ENCODE assay signal across 30 cellular contexts in genomic region chr6:63821442-63821841, GRCh38.
"Had no signal": no experiment of that assay in that cellular context is flagged by ENCODE, and none has a peak within 500 bp of the region (broad histone marks: within the 10 kb centered on the region; RNA-seq: fewer than 3 reads in every experiment).

No MANE protein-coding gene starts in this region.

- DNase-seq: activated CD4-positive, alpha-beta T cell treated with anti-CD3 and anti-CD28 coated beads for 36 hours; activated CD4-positive, alpha-beta T cell treated with anti-CD3 and anti-CD28 coated beads, Interleukin-2, amount 50 U/mL, for 4 hours; activated CD4-positive, CD25-positive, alpha-beta regulatory T cell; activated CD8-positive, alpha-beta memory T cell treated with anti-CD3 and anti-CD28 coated beads for 24 hours; activated effector memory CD4-positive, alpha-beta T cell treated with Interleukin-2 at 50 U/mL for 16 hours; activated naive CD4-positive, alpha-beta T cell treated with Interleukin-2 at 50 U/mL for 16 hours; aorta; body of pancreas; dorsolateral prefrontal cortex; effector memory CD8-positive, alpha-beta T cell; heart right ventricle; left ventricle myocardium inferior; naive B cell; nephron progenitor cell; nucleus accumbens; pancreas; retina; sigmoid colon; stimulated activated CD4-positive, alpha-beta T cell treated with anti-CD3 and anti-CD28 coated beads, Interleukin-1b, Interleukin-23, amount 100 ng/mL, for 48 hours; stimulated activated CD4-positive, alpha-beta T cell treated with anti-CD3 and anti-CD28 coated beads, Interleukin-4, amount 100 ng/mL, for 4 hours; stimulated activated CD8-positive, alpha-beta memory T cell treated with anti-CD3 and anti-CD28 coated beads, Interleukin-4, amount 100 ng/mL, for 48 hours; stimulated activated naive CD8-positive, alpha-beta T cell treated with anti-CD3 and anti-CD28 coated beads, Interleukin-15, amount 100 ng/mL, for 72 hours; T-helper 1 cell; thyroid gland; upper lobe of left lung had no signal

- H3K4me3 ChIP-seq: body of pancreas, coronary artery, dorsolateral prefrontal cortex, heart right ventricle, left ventricle myocardium inferior, lung, pancreas, prostate gland, sigmoid colon, smooth muscle cell, thyroid gland, upper lobe of left lung had no signal

- H3K9me3 ChIP-seq: body of pancreas, pancreas, prostate gland, sigmoid colon, thyroid gland, upper lobe of left lung had no signal

- ATAC-seq: activated CD4-positive, alpha-beta T cell treated with anti-CD3 and anti-CD28 coated beads for 36 hours; body of pancreas; effector memory CD8-positive, alpha-beta T cell; heart right ventricle; pancreas; stimulated activated memory B cell treated with anti-CD40 and anti-IgM and Interleukin-4, amounts not matched to agents 10 μg/mL and 1 μg/mL and 100 μg/mL, for 72 hours; stimulated activated naive CD8-positive, alpha-beta T cell treated with anti-CD3 and anti-CD28 coated beads, Interleukin-15, amount 100 ng/mL, for 72 hours had no signal

- H3K36me3 ChIP-seq: heart right ventricle, left ventricle myocardium inferior, pancreas, prostate gland, sigmoid colon, thyroid gland, upper lobe of left lung had no signal

- H3K27me3 ChIP-seq: body of pancreas, heart right ventricle, pancreas, sigmoid colon, thyroid gland, upper lobe of left lung had no signal

- H3K4me2 ChIP-seq: smooth muscle cell had no signal

- H3K27ac ChIP-seq: body of pancreas, coronary artery, dorsolateral prefrontal cortex, heart right ventricle, left ventricle myocardium inferior, pancreas, prostate gland, sigmoid colon, thyroid gland, upper lobe of left lung had no signal

- H3K4me1 ChIP-seq: body of pancreas, pancreas, prostate gland, sigmoid colon, thyroid gland, upper lobe of left lung had no signal
